Comparison of ENCODE assay signal across 12 cellular contexts in genomic region chr15:60918234-60918964, GRCh38.
DNase-seq lines count a peak whose midpoint lies in the region; ATAC-seq and FAIRE-seq lines count a peak whose summit lies in the region.
"Had no signal": no experiment of that assay in that cellular context is flagged by ENCODE, and none has a peak within 500 bp of the region (broad histone marks: within the 10 kb centered on the region; RNA-seq: fewer than 3 reads in every experiment).

No MANE protein-coding gene starts in this region.

- DNase-seq in ELF-1 (ENCODE audit: low read depth, low spot score) (peak; percentile 34), NCI-H69 (lab: John Stamatoyannopoulos, UW) (peak; percentile 56), renal cortical epithelial cell (ENCODE audit: low read depth) (peak; percentile 27), GOT3 (lab: John Stamatoyannopoulos, UW) (no peak)
- DNase-seq in stimulated activated CD4-positive, alpha-beta T cell treated with anti-CD3 and anti-CD28 coated beads, Interleukin-1b, Interleukin-23, amount 100 ng/mL, for 48 hours: no peak
- DNase-seq: activated CD4-positive, alpha-beta T cell treated with anti-CD3 and anti-CD28 coated beads for 4 hours; activated T-cell treated with anti-CD3 and anti-CD28 coated beads, Interleukin-2, amount 50 U/mL, for 72 hours; NCI-H446 had no signal

- peak; percentile 47 for FAIRE-seq in islet of Langerhans (lab: Jason Lieb, UNC)
- FAIRE-seq: RCC 7860 had no signal

- no peak for ATAC-seq in GM21515 (IDR thresholded peaks at IDR 0.05; ENCODE audit: unreplicated experiment)
- no peak for ATAC-seq in GM18511 (IDR thresholded peaks at IDR 0.05; ENCODE audit: unreplicated experiment)
- ATAC-seq: activated T-cell treated with anti-CD3 and anti-CD28 coated beads, Interleukin-2, amount 50 U/mL, for 72 hours had no signal

Comparison
In these comparisons a context has a peak if more than half of its experiments do, and no peak if none do; other contexts are left out.
1. DNase-seq: peak in ELF-1 (single experiment), NCI-H69 (single experiment) and renal cortical epithelial cell (single experiment); none in stimulated activated CD4-positive, alpha-beta T cell treated with anti-CD3 and anti-CD28 coated beads, Interleukin-1b, Interleukin-23, amount 100 ng/mL, for 48 hours (single experiment) and GOT3 (single experiment).